In the genomic region with DNA sequence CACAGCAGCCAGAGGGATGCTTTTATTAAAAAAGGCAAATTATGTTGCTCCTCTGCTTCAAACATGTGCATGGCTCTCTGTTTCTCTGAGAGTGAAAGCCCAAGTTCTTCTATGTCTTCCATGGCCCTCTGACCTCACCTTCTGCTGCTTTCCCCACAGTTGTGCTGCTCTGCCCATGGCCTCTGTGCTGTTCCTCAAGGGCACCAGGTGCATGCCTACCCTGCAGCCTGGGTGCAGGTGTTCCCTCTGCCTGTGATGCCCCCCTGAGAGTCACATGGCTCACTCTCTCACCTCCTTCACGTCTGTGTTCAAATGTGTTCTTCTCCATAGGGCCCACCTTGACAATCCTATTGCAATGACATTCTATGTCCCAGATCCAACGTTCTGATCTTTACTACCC, we compare ENCODE assay signal across 21 cellular contexts.
"Had no signal": no experiment of that assay in that cellular context is flagged by ENCODE, and none has a peak within 500 bp of the region (broad histone marks: within the 10 kb centered on the region; RNA-seq: fewer than 3 reads in every experiment).

No MANE protein-coding gene starts in this region.

- ATAC-seq: HepG2, T-cell had no signal

- H3K27ac ChIP-seq: RWPE1 had no signal

- DNase-seq: IMR-90, Kasumi-1, KG1, MV-4-11, NCI-H1048, NCI-H1105, NCI-H1417, NCI-H146, NCI-H1694 treated with DMSO at 0.1 percent for 48 hours, NCI-H1930, NCI-H2081, NCI-H2107, NCI-H446, NCI-H524, NCI-H526 treated with DMSO at 0.1 percent for 48 hours, NCI-H774, SK-N-SH, SW 1271, T-cell had no signal

- H3K9me3 ChIP-seq: SK-N-SH had no signal

- H3K9ac ChIP-seq: SK-N-SH had no signal

- H3K4me2 ChIP-seq: SK-N-SH had no signal
